ENCODE assay signal across 15 cellular contexts in the genomic region with DNA sequence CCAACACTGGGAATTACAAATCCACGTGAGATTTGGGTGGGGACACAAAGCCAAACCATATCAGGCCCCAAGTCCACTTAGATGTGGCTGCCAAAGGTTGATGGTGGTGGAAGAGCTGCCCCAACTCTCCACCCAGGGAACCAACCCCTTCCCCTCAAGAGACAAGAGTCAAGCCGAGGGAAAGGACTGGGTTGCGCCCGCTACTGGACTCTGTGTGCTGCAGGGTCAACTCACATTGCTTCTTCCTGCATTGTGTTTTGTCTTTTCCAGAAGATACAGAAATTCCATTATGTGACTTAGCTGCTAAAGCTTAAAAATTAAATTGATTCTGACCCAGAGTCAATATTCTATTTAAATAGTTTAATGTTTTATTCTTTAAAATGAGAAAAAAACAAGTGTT. TPM values are rescaled to one million over a fixed set of nuclear protein-coding genes. Genes with fewer than 3 reads are reported as not detected.
DNase-seq lines count a peak whose midpoint lies in the region; FAIRE-seq and TF ChIP-seq lines count a peak whose summit lies in the region.
"Had no signal": no experiment of that assay in that cellular context is flagged by ENCODE, and none has a peak within 500 bp of the region (broad histone marks: within the 10 kb centered on the region; RNA-seq: fewer than 3 reads in every experiment).

No MANE protein-coding gene starts in this region.

- H3K23me2 ChIP-seq in H1 (ENCODE audit: low read depth, low read length), result no peaks in the 10 kb centered on the region

- no peak overlapping the region for H3K56ac ChIP-seq in H1 (replicated peaks; ENCODE audit: insufficient read length, low read depth, low read length)

- no peak for FAIRE-seq in H1 (lab: Jason Lieb, UNC)
- no peak for FAIRE-seq in urothelium cell line (lab: Jason Lieb, UNC)

- H2BK15ac ChIP-seq in H1 (ENCODE audit: low read length) (no peak overlapping the region; the same call in 1 of the 2 replicates), mesenchymal stem cell (ENCODE audit: low read depth, poor library complexity, severe bottlenecking) (no peak overlapping the region)

- H3K9ac ChIP-seq in H1 (replicated peaks in 1 of 4; ENCODE audit: extremely low read depth in 1 of 4, low read depth in 3 of 4, low read length in 3 of 4), result no peak overlapping the region
- no peak overlapping the region for H3K9ac ChIP-seq in mesenchymal stem cell (ENCODE audit: low read length)
- H3K9ac ChIP-seq: parathyroid adenoma had no signal

- H3K23ac ChIP-seq in H1 (ENCODE audit: insufficient read length), result no peak overlapping the region
- H3K23ac ChIP-seq in mesenchymal stem cell (ENCODE audit: low read length in 2 of 2), result no peak overlapping the region

- H3K4me3 ChIP-seq in HFF-Myc (replicated peaks; ENCODE audit: low read depth, low read length) (no peak overlapping the region), H1 (ENCODE audit: extremely low read depth in 1 of 4, insufficient read depth in 2 of 4, low read depth in 3 of 4, low read length in 4 of 4) (no peak overlapping the region), mesenchymal stem cell (ENCODE audit: insufficient read depth in 1 of 2, low read depth in 1 of 2, low read length in 2 of 2) (no peak overlapping the region), esophagus squamous epithelium (no peak overlapping the region)

- H3K4me2 ChIP-seq in H1 (ENCODE audit: insufficient read depth in 1 of 2, low read depth in 2 of 2, low read length in 2 of 2) (no peak overlapping the region), mesenchymal stem cell (ENCODE audit: low read length, poor library complexity, severe bottlenecking) (no peak overlapping the region)

- H2AK5ac ChIP-seq in H1 (ENCODE audit: low read depth, low read length) (no peak overlapping the region), mesenchymal stem cell (ENCODE audit: low read length, severe bottlenecking) (no peak overlapping the region)

- no peak for TF ChIP-seq POLR2A in H1 (IDR thresholded peaks at IDR 0.05; ENCODE audit: control extremely low read depth in 1 of 2, low read depth in 2 of 2, low read length in 2 of 2)
- TF ChIP-seq POLR2A in esophagus squamous epithelium (IDR thresholded peaks at IDR 0.05), result no peak

- CTCF ChIA-PET in H1 (lab: Charles Lee; ENCODE audit: partially characterized antibody), result interaction anchor here (0.7 to 3.4 kb wide), 19 partner anchors 9 to 570 kb away, joined by 3 to 24 read pairs (median 4); a partner anchor contains a TSS

- peak; percentile 53 to 63 for TF ChIP-seq RAD21 in H1 (IDR thresholded peaks at IDR 0.05 in 1 of 2, conservative IDR thresholded peaks at IDR 0.05 in 1 of 2; ENCODE audit: low read depth in 2 of 2, low read length in 2 of 2)

- no peaks in the 10 kb centered on the region for H3K36me3 ChIP-seq in H1 (ENCODE audit: control insufficient read depth in 2 of 4, insufficient read depth in 4 of 4, low read length in 3 of 4)
- H3K36me3 ChIP-seq in mesenchymal stem cell (ENCODE audit: control insufficient read depth in 1 of 2, insufficient read depth in 2 of 2, low read depth in 1 of 2, low read length in 2 of 2), result no peaks in the 10 kb centered on the region
- no peaks in the 10 kb centered on the region for H3K36me3 ChIP-seq in esophagus squamous epithelium

- H4K5ac ChIP-seq in H1 (ENCODE audit: insufficient read length, low read depth, low read length), result no peak overlapping the region

- no peaks in the 10 kb centered on the region for H3K79me1 ChIP-seq in H1 (ENCODE audit: low read depth, low read length)
- H3K79me1 ChIP-seq in mesenchymal stem cell (replicated peaks; ENCODE audit: low read length, poor library complexity, severe bottlenecking), result no peaks in the 10 kb centered on the region

- POLR2A ChIA-PET in H1 (lab: Charles Lee; ENCODE audit: partially characterized antibody), result interaction anchor here (1.0 kb wide), 1 partner anchor 164 kb away, joined by 3 read pairs; no protein-coding TSS in a partner anchor

- H3K9me3 ChIP-seq in H1 (ENCODE audit: insufficient read depth in 2 of 2, low read depth in 1 of 2, low read length in 1 of 2) (no peaks in the 10 kb centered on the region), mesenchymal stem cell (ENCODE audit: control insufficient read depth, low read length) (peaks cover 3% of the 10 kb centered on the region), esophagus squamous epithelium (no peaks in the 10 kb centered on the region)

- peak; percentile 39 for TF ChIP-seq CTCF in HFF-Myc (IDR thresholded peaks at IDR 0.05; ENCODE audit: low read depth, low read length, missing control alignments)
- peak; percentile 54 to 79 (median 76) for TF ChIP-seq CTCF in H1 (IDR thresholded peaks at IDR 0.05; ENCODE audit: control extremely low read depth in 1 of 3, insufficient read depth in 1 of 3, low read depth in 1 of 3, low read length in 3 of 3)
- TF ChIP-seq CTCF in esophagus squamous epithelium (IDR thresholded peaks at IDR 0.05), result no peak

- H2AFZ ChIP-seq in H1 (ENCODE audit: low read length), result no peak overlapping the region
- H2AFZ ChIP-seq in mesenchymal stem cell (ENCODE audit: low read depth, low read length), result no peak overlapping the region
- H2AFZ ChIP-seq: parathyroid adenoma had no signal

- H3K27ac ChIP-seq in H1 (ENCODE audit: low read depth, low read length) (no peak overlapping the region), mesenchymal stem cell (ENCODE audit: low read length, poor library complexity, severe bottlenecking) (no peak overlapping the region), esophagus squamous epithelium (no peak overlapping the region)
- H3K27ac ChIP-seq: epithelial cell of prostate, parathyroid adenoma had no signal

- H3K79me2 ChIP-seq in H1 (ENCODE audit: control insufficient read depth in 1 of 2, insufficient read depth in 2 of 2, low read length in 2 of 2), result no peaks in the 10 kb centered on the region
- H3K79me2 ChIP-seq: parathyroid adenoma had no signal

- H2BK120ac ChIP-seq in H1 (replicated peaks; ENCODE audit: low read depth, low read length) (no peak overlapping the region), mesenchymal stem cell (ENCODE audit: low read depth, low read length) (no peak overlapping the region)

- H2BK12ac ChIP-seq in H1 (ENCODE audit: low read depth, low read length) (no peak overlapping the region), mesenchymal stem cell (ENCODE audit: low read length in 2 of 2) (no peak overlapping the region)

- TF ChIP-seq EP300 in H1 (IDR thresholded peaks at IDR 0.05; ENCODE audit: borderline replicate concordance in 1 of 2, low read depth in 2 of 2, low read length in 2 of 2), result no peak

- H3K18ac ChIP-seq in H1 (ENCODE audit: extremely low read depth, low read length) (0 out of 2 replicates have a peak overlapping the region, but pooled peaks have one; percentile 48), mesenchymal stem cell (ENCODE audit: low read depth in 1 of 2, low read length in 2 of 2) (no peak overlapping the region)

- no peak overlapping the region for H2BK20ac ChIP-seq in H1 (ENCODE audit: low read length)

- H2BK5ac ChIP-seq in H1 (ENCODE audit: low read depth, low read length), result no peak overlapping the region
- no peak overlapping the region for H2BK5ac ChIP-seq in mesenchymal stem cell (ENCODE audit: low read depth, low read length, poor library complexity, severe bottlenecking)

- H4K91ac ChIP-seq in H1 (replicated peaks; ENCODE audit: insufficient read length, low read length), result no peak overlapping the region
- no peak overlapping the region for H4K91ac ChIP-seq in mesenchymal stem cell (ENCODE audit: low read length)

- intact Hi-C loops in esophagus squamous epithelium (cut with DNase I), result no loop called here

- peak; percentile 37 for DNase-seq in stimulated activated CD4-positive, alpha-beta T cell treated with anti-CD3 and anti-CD28 coated beads, Interleukin-15, amount 100 ng/mL, for 24 hours
- DNase-seq in stimulated activated CD4-positive, alpha-beta T cell treated with anti-CD3 and anti-CD28 coated beads, Interleukin-4, amount 100 ng/mL, for 4 hours, result no peak
- DNase-seq in HFF-Myc (ENCODE audit: extremely low read depth, low read depth) (no peak), H1 (ENCODE audit: low read depth in 1 of 2, low spot score in 2 of 2) (peak in 1 of 2 experiments; percentile 63), mesenchymal stem cell (no peak), esophagus squamous epithelium (lab: John Stamatoyannopoulos, UW) (no peak), KBM-7 (no peak), urothelium cell line (ENCODE audit: low spot score) (no peak)
- DNase-seq: HCEC 1CT, Kasumi-1, midbrain, RPMI8226 had no signal

- H4K8ac ChIP-seq in H1 (ENCODE audit: extremely low read depth, insufficient read depth, low read length), result no peak overlapping the region
- no peak overlapping the region for H4K8ac ChIP-seq in mesenchymal stem cell (ENCODE audit: low read length)

- in situ Hi-C loops in KBM-7 (cut with MboI; ENCODE audit: low pct_unique_long_range_greater_than_20kb, low sequenced_read_pairs), result no loop called here

- H3K4ac ChIP-seq in H1 (replicated peaks; ENCODE audit: insufficient read length, low read depth, low read length), result no peak overlapping the region
- H3K4ac ChIP-seq in mesenchymal stem cell (ENCODE audit: low read depth in 1 of 2, low read length in 2 of 2), result no peak overlapping the region

- no peak overlapping the region for H3K14ac ChIP-seq in H1 (ENCODE audit: insufficient read length)
- H3K14ac ChIP-seq in mesenchymal stem cell (ENCODE audit: low read length in 2 of 2), result no peak overlapping the region

- H4K20me1 ChIP-seq in H1 (replicated peaks in 1 of 2; ENCODE audit: control insufficient read depth in 1 of 2, insufficient read depth in 2 of 2, low read length in 2 of 2), result no peaks in the 10 kb centered on the region

- H3K4me1 ChIP-seq in H1 (replicated peaks in 1 of 4; ENCODE audit: control insufficient read depth in 3 of 4, insufficient read depth in 4 of 4, low read length in 3 of 4), result peaks cover 2 to 8% (median 3%) of the 10 kb centered on the region in 4 experiments; a peak in 4 of 7 replicates
- no peaks in the 10 kb centered on the region for H3K4me1 ChIP-seq in mesenchymal stem cell (ENCODE audit: control insufficient read depth, insufficient read depth, low read depth, low read length)
- H3K4me1 ChIP-seq in esophagus squamous epithelium, result peaks cover 0 to 15% (median 0%) of the 10 kb centered on the region in 3 donors
- H3K4me1 ChIP-seq: parathyroid adenoma had no signal

- H3K27me3 ChIP-seq in H1 (replicated peaks in 1 of 4; ENCODE audit: control insufficient read depth in 3 of 4, extremely low read depth in 1 of 4, insufficient read depth in 3 of 4, low read length in 3 of 4), result no peaks in the 10 kb centered on the region
- no peaks in the 10 kb centered on the region for H3K27me3 ChIP-seq in mesenchymal stem cell (ENCODE audit: control insufficient read depth in 1 of 2, insufficient read depth in 1 of 2, low read length in 2 of 2)
- peaks cover 0 to 39% (median 0%) of the 10 kb centered on the region in 4 donors for H3K27me3 ChIP-seq in esophagus squamous epithelium

- WGBS in H1 (ENCODE audit: extremely low coverage in 1 of 2, insufficient coverage in 1 of 2, insufficient read length in 1 of 2, insufficient replicate concordance in 2 of 2, low coverage in 1 of 2, low lambda C conversion rate in 2 of 2, missing lambda C conversion rate in 1 of 2), 2 experiments, result 45% methylated on average over 4 of the region's 4 CpGs; no CpG with 5 or more reads in 1 of the 2 experiments
- 73% methylated on average over 3 of the region's 4 CpGs for WGBS in mesenchymal stem cell
- 64 to 87% methylated on average over 2 to 4 of the region's 4 CpGs for WGBS in esophagus squamous epithelium, 2 donors

RNA-seq across cellular contexts. Expression of a gene that starts 58.5 kb away (rescaled TPM):
- 0.19 TPM in 2 replicates for total RNA-seq in H1 (2021; fragmentation: NEBNext Ultra II Directional; extraction: Animal tissue kit (Norgen Biotek cat#: 25700))
- polyA plus RNA-seq in H1 (2011; rRNA removed), result 0.05 and 0.16 TPM in 2 replicates
- polyA plus RNA-seq in H1 (2011; cell fraction: cytosol; rRNA removed), result 0.13 TPM
- 0.16 TPM for polyA plus RNA-seq in H1 (2011; cell fraction: nucleus; rRNA removed)
- polyA plus RNA-seq in H1 (2012, experiment 1 of 2), result 0.08 to 0.50 TPM (median 0.25 TPM) in 4 replicates
- not detected for polyA plus RNA-seq in H1 (2012, experiment 2 of 2)
- 0.26 TPM for polyA plus RNA-seq in H1 (2013, experiment 1 of 2)
- polyA plus RNA-seq in H1 (2013, experiment 2 of 2), result 0.09 TPM
- polyA minus RNA-seq in H1 (2011; rRNA and poly(A)+ RNA removed), result 0.41 and 0.63 TPM in 2 replicates
- polyA minus RNA-seq in H1 (2011; cell fraction: cytosol; rRNA and poly(A)+ RNA removed), result 0.44 TPM
- polyA minus RNA-seq in H1 (2011; cell fraction: nucleus; rRNA and poly(A)+ RNA removed), result 2.1 TPM
- polyA plus RNA-seq in mesenchymal stem cell (2013, experiment 1 of 2), result 0.06 TPM
- 0.05 TPM for polyA plus RNA-seq in mesenchymal stem cell (2013, experiment 2 of 2)
- not detected for total RNA-seq in esophagus squamous epithelium
- total RNA-seq: CD8-positive, alpha-beta T cell had no signal

Comparison
In these comparisons a context has a peak if more than half of its experiments do, and no peak if none do; other contexts are left out.
1. CTCF ChIP-seq: peak in HFF-Myc (single experiment) and H1 (3 of 3); none in esophagus squamous epithelium (0 of 6).